8 cellular contexts compared by ENCODE assay signal in genomic region chr7:55641811-55642210, GRCh38.
A peak's percentile ranks its signal among the peaks of the same experiment; 100 is the strongest.
DNase-seq lines count a peak whose midpoint lies in the region; ATAC-seq and TF ChIP-seq lines count a peak whose summit lies in the region.

No MANE protein-coding gene starts in this region.

- no peak for TF ChIP-seq EP300 in ovary (IDR thresholded peaks at IDR 0.05)

- no peaks in the 10 kb centered on the region for H3K27me3 ChIP-seq in ovary
- peaks cover 15% of the 10 kb centered on the region for H3K27me3 ChIP-seq in endodermal cell (ENCODE audit: control insufficient read depth, insufficient read depth, low read length, poor library complexity, severe bottlenecking)

- H3K4me1 Mint-ChIP-seq in activated naive CD8-positive, alpha-beta T cell treated with anti-CD3 and anti-CD28 coated beads for 36 hours, result peaks cover 5% of the 10 kb centered on the region
- H3K4me1 Mint-ChIP-seq in stimulated activated memory B cell treated with anti-CD40 and anti-IgM and Interleukin-4, amounts not matched to agents 10 μg/mL and 1 μg/mL and 100 μg/mL, for 72 hours, result peaks cover 12% of the 10 kb centered on the region
- H3K4me1 Mint-ChIP-seq in endodermal cell, result peaks cover 4% of the 10 kb centered on the region

- TF ChIP-seq POLR2A in ovary (IDR thresholded peaks at IDR 0.05), result no peak

- peak; percentile 22 for DNase-seq in GM10248 (ENCODE audit: extremely low spot score)
- DNase-seq in activated naive CD8-positive, alpha-beta T cell treated with anti-CD3 and anti-CD28 coated beads for 36 hours, result no peak
- no peak for DNase-seq in ovary
- no peak for DNase-seq in endodermal cell
- no peak for DNase-seq in cortex of kidney (lab: John Stamatoyannopoulos, UW)

- H3K4me3 ChIP-seq in ovary, result no peak overlapping the region
- no peak overlapping the region for H3K4me3 ChIP-seq in endodermal cell (ENCODE audit: low read length)

- H3K36me3 ChIP-seq in ovary (no peaks in the 10 kb centered on the region), endodermal cell (ENCODE audit: control insufficient read depth, insufficient read depth, low read length) (no peaks in the 10 kb centered on the region)

- H3K27me3 Mint-ChIP-seq in activated naive CD8-positive, alpha-beta T cell treated with anti-CD3 and anti-CD28 coated beads for 36 hours, result no peaks in the 10 kb centered on the region
- no peaks in the 10 kb centered on the region for H3K27me3 Mint-ChIP-seq in stimulated activated memory B cell treated with anti-CD40 and anti-IgM and Interleukin-4, amounts not matched to agents 10 μg/mL and 1 μg/mL and 100 μg/mL, for 72 hours
- H3K27me3 Mint-ChIP-seq in endodermal cell (ENCODE audit: insufficient read depth), result peaks cover 14% of the 10 kb centered on the region

- no peaks in the 10 kb centered on the region for H3K4me1 ChIP-seq in ovary (ENCODE audit: insufficient read depth)
- H3K4me1 ChIP-seq in endodermal cell (ENCODE audit: control insufficient read depth, insufficient read depth, low read length), result no peaks in the 10 kb centered on the region

- peaks cover 2% of the 10 kb centered on the region for H3K9me3 Mint-ChIP-seq in activated naive CD8-positive, alpha-beta T cell treated with anti-CD3 and anti-CD28 coated beads for 36 hours
- H3K9me3 Mint-ChIP-seq in stimulated activated memory B cell treated with anti-CD40 and anti-IgM and Interleukin-4, amounts not matched to agents 10 μg/mL and 1 μg/mL and 100 μg/mL, for 72 hours, result no peaks in the 10 kb centered on the region
- peaks cover 3% of the 10 kb centered on the region for H3K9me3 Mint-ChIP-seq in endodermal cell

- H3K9ac ChIP-seq in endodermal cell (ENCODE audit: extremely low read depth, low read length, poor library complexity, severe bottlenecking), result no peak overlapping the region

- no peaks in the 10 kb centered on the region for H3K36me3 Mint-ChIP-seq in activated naive CD8-positive, alpha-beta T cell treated with anti-CD3 and anti-CD28 coated beads for 36 hours
- no peaks in the 10 kb centered on the region for H3K36me3 Mint-ChIP-seq in stimulated activated memory B cell treated with anti-CD40 and anti-IgM and Interleukin-4, amounts not matched to agents 10 μg/mL and 1 μg/mL and 100 μg/mL, for 72 hours
- no peaks in the 10 kb centered on the region for H3K36me3 Mint-ChIP-seq in endodermal cell (ENCODE audit: low read depth)

- no peak overlapping the region for H3K27ac ChIP-seq in ovary
- H3K27ac ChIP-seq in endodermal cell (ENCODE audit: low read depth, low read length), result no peak overlapping the region

- no peak overlapping the region for H3K4me3 Mint-ChIP-seq in activated naive CD8-positive, alpha-beta T cell treated with anti-CD3 and anti-CD28 coated beads for 36 hours
- no peak overlapping the region for H3K4me3 Mint-ChIP-seq in stimulated activated memory B cell treated with anti-CD40 and anti-IgM and Interleukin-4, amounts not matched to agents 10 μg/mL and 1 μg/mL and 100 μg/mL, for 72 hours
- H3K4me3 Mint-ChIP-seq in endodermal cell, result no peak overlapping the region

- intact Hi-C loops in ovary (cut with DNase I), result loop anchor here in 2 of 4 donors (10.0 kb wide), 2 partner anchors 323 to 433 kb away; partner anchors contain the start of gene NIPSNAP2 (in 1 of the 2)

- H3K9me3 ChIP-seq in ovary (no peaks in the 10 kb centered on the region), endodermal cell (ENCODE audit: control insufficient read depth, low read length) (peaks cover 9% of the 10 kb centered on the region)

- H3K27ac Mint-ChIP-seq in activated naive CD8-positive, alpha-beta T cell treated with anti-CD3 and anti-CD28 coated beads for 36 hours, result peak overlapping the region; percentile 62
- no peak overlapping the region for H3K27ac Mint-ChIP-seq in stimulated activated memory B cell treated with anti-CD40 and anti-IgM and Interleukin-4, amounts not matched to agents 10 μg/mL and 1 μg/mL and 100 μg/mL, for 72 hours
- no peak overlapping the region for H3K27ac Mint-ChIP-seq in endodermal cell

- POLR2A ChIA-PET in GM10248 (lab: Yijun Ruan, JAX), result interaction anchor here (0.7 kb wide), 1 partner anchor 410 kb away, joined by 3 read pairs; the partner anchor contains the start of gene CCT6A

- TF ChIP-seq CTCF in GM10248 (IDR thresholded peaks at IDR 0.05; ENCODE audit: control extremely low read depth, extremely low read depth, low read depth, missing control alignments) (no peak), ovary (IDR thresholded peaks at IDR 0.05) (no peak), endodermal cell (conservative IDR thresholded peaks at IDR 0.05) (no peak)

- ATAC-seq in GM19397 (IDR thresholded peaks at IDR 0.05; ENCODE audit: unreplicated experiment) (peak; percentile 77), HG03103 (IDR thresholded peaks at IDR 0.05; ENCODE audit: low read depth, unreplicated experiment) (peak; percentile 78)
- ATAC-seq in stimulated activated memory B cell treated with anti-CD40 and anti-IgM and Interleukin-4, amounts not matched to agents 10 μg/mL and 1 μg/mL and 100 μg/mL, for 72 hours, result no peak

- CTCF ChIA-PET in GM10248 (lab: Yijun Ruan, JAX), result interaction anchor here (0.7 to 4.1 kb wide), 21 partner anchors 9 to 436 kb away, joined by 3 to 37 read pairs (median 4); partner anchors contain the start of gene NIPSNAP2
